ENCODE assay signal across 17 cellular contexts in genomic region chr13:42702726-42703125, GRCh38.
A peak's percentile ranks its signal among the peaks of the same experiment; 100 is the strongest.
DNase-seq lines count a peak whose midpoint lies in the region; ATAC-seq and TF ChIP-seq lines count a peak whose summit lies in the region.
"Had no signal": no experiment of that assay in that cellular context is flagged by ENCODE, and none has a peak within 500 bp of the region (broad histone marks: within the 10 kb centered on the region; RNA-seq: fewer than 3 reads in every experiment).

No MANE protein-coding gene starts in this region.

- H3K36me3 ChIP-seq in right atrium auricular region (no peaks in the 10 kb centered on the region), fibroblast of lung (ENCODE audit: control insufficient read depth, insufficient read depth, low read length) (no peaks in the 10 kb centered on the region), neural progenitor cell (no peaks in the 10 kb centered on the region)
- H3K36me3 ChIP-seq: BLaER1 treated with 17β-estradiol and CSF1 and Interleukin-3, amounts not matched to agents 10 nM and 100 nM had no signal

- no peaks in the 10 kb centered on the region for H3K9me3 Mint-ChIP-seq in neural progenitor cell
- no peaks in the 10 kb centered on the region for H3K9me3 Mint-ChIP-seq in activated naive CD8-positive, alpha-beta T cell treated with anti-CD3 and anti-CD28 coated beads for 36 hours
- H3K9me3 Mint-ChIP-seq in effector memory CD8-positive, alpha-beta T cell = no peaks in the 10 kb centered on the region

- DNase-seq in Right ventricle myocardium superior = peak; percentile 38
- DNase-seq in right atrium auricular region (ENCODE audit: low spot score) = no peak
- DNase-seq in fibroblast of lung (ENCODE audit: low read depth in 2 of 2) = peak; percentile 26 to 84
- DNase-seq in neural progenitor cell (ENCODE audit: low spot score) = no peak
- DNase-seq in activated CD8-positive, alpha-beta memory T cell treated with anti-CD3 and anti-CD28 coated beads, Interleukin-2, amount 50 U/mL, for 48 hours = no peak
- no peak for DNase-seq in activated naive CD8-positive, alpha-beta T cell treated with anti-CD3 and anti-CD28 coated beads for 36 hours
- DNase-seq in coronary artery (ENCODE audit: low spot score) = no peak
- no peak for DNase-seq in effector memory CD8-positive, alpha-beta T cell
- DNase-seq: CD8-positive, alpha-beta memory T cell; DMS79 treated with DMSO at 0.1 percent for 48 hours; HCEC 1CT; MM.1S; NCI-H187; NCI-H345; NCI-H748 treated with DMSO at 0.1 percent for 48 hours; OCI-M1 had no signal

- H3K27ac ChIP-seq in right atrium auricular region = peak overlapping the region in 1 of 2 donors; percentile 45
- no peak overlapping the region for H3K27ac ChIP-seq in fibroblast of lung (ENCODE audit: insufficient read depth, low read length)
- H3K27ac ChIP-seq in neural progenitor cell = no peak overlapping the region
- H3K27ac ChIP-seq in coronary artery = no peak overlapping the region
- H3K27ac ChIP-seq: BLaER1 treated with 17β-estradiol and CSF1 and Interleukin-3, amounts not matched to agents 10 nM and 100 nM had no signal

- H3K9me3 ChIP-seq in right atrium auricular region (no peaks in the 10 kb centered on the region), fibroblast of lung (ENCODE audit: control insufficient read depth, insufficient read depth, low read depth, low read length) (no peaks in the 10 kb centered on the region), neural progenitor cell (ENCODE audit: low read depth) (no peaks in the 10 kb centered on the region)
- H3K9me3 ChIP-seq: BLaER1 treated with 17β-estradiol and CSF1 and Interleukin-3, amounts not matched to agents 10 nM and 100 nM had no signal

- H3K4me1 ChIP-seq in right atrium auricular region (peaks cover 0 to 22% of the 10 kb centered on the region in 2 donors), fibroblast of lung (ENCODE audit: control insufficient read depth, extremely low read depth, insufficient read depth, low read length) (no peaks in the 10 kb centered on the region), neural progenitor cell (no peaks in the 10 kb centered on the region)

- intact Hi-C loops in Right ventricle myocardium superior (cut with DNase I) = no loop called here

- H3K27ac Mint-ChIP-seq in neural progenitor cell = no peak overlapping the region
- H3K27ac Mint-ChIP-seq in activated naive CD8-positive, alpha-beta T cell treated with anti-CD3 and anti-CD28 coated beads for 36 hours = no peak overlapping the region
- H3K27ac Mint-ChIP-seq in effector memory CD8-positive, alpha-beta T cell = no peak overlapping the region
- H3K27ac Mint-ChIP-seq: CD8-positive, alpha-beta memory T cell had no signal

- H3K4me2 ChIP-seq in fibroblast of lung (ENCODE audit: extremely low read depth, insufficient read depth, low read length) (no peak overlapping the region), neural progenitor cell (no peak overlapping the region)
- H3K4me2 ChIP-seq: BLaER1 treated with 17β-estradiol and CSF1 and Interleukin-3, amounts not matched to agents 10 nM and 100 nM had no signal

- H4K20me1 ChIP-seq in fibroblast of lung (ENCODE audit: control insufficient read depth, extremely low read depth, insufficient read depth, low read length) (no peaks in the 10 kb centered on the region), neural progenitor cell (ENCODE audit: low read depth) (no peaks in the 10 kb centered on the region)
- H4K20me1 ChIP-seq: BLaER1 treated with 17β-estradiol and CSF1 and Interleukin-3, amounts not matched to agents 10 nM and 100 nM had no signal

- TF ChIP-seq CTCF in right atrium auricular region (IDR thresholded peaks at IDR 0.05) (no peak), fibroblast of lung (conservative IDR thresholded peaks at IDR 0.05 in 1 of 2, IDR thresholded peaks at IDR 0.05 in 1 of 2; ENCODE audit: low read depth in 1 of 2, low read length in 2 of 2) (no peak), neural progenitor cell (IDR thresholded peaks at IDR 0.05) (no peak), coronary artery (IDR thresholded peaks at IDR 0.05) (no peak)

- no peaks in the 10 kb centered on the region for H3K36me3 Mint-ChIP-seq in neural progenitor cell
- no peaks in the 10 kb centered on the region for H3K36me3 Mint-ChIP-seq in activated naive CD8-positive, alpha-beta T cell treated with anti-CD3 and anti-CD28 coated beads for 36 hours
- no peaks in the 10 kb centered on the region for H3K36me3 Mint-ChIP-seq in effector memory CD8-positive, alpha-beta T cell (ENCODE audit: insufficient read depth)
- H3K36me3 Mint-ChIP-seq: CD8-positive, alpha-beta memory T cell had no signal

- no peaks in the 10 kb centered on the region for H3F3A ChIP-seq in neural progenitor cell (ENCODE audit: low read depth)

- H3K79me2 ChIP-seq in fibroblast of lung (ENCODE audit: control insufficient read depth, insufficient read depth, low read length) (no peaks in the 10 kb centered on the region), neural progenitor cell (ENCODE audit: low read depth) (no peaks in the 10 kb centered on the region)

- H3K9ac ChIP-seq in fibroblast of lung (ENCODE audit: insufficient read depth, low read length) (no peak overlapping the region), neural progenitor cell (no peak overlapping the region)
- H3K9ac ChIP-seq: BLaER1 treated with 17β-estradiol and CSF1 and Interleukin-3, amounts not matched to agents 10 nM and 100 nM had no signal

- peak; percentile 48 for ATAC-seq in Right ventricle myocardium superior (ENCODE audit: poor library complexity)
- no peak for ATAC-seq in effector memory CD8-positive, alpha-beta T cell (replicated peaks)

- H3K4me3 Mint-ChIP-seq in neural progenitor cell = no peak overlapping the region
- H3K4me3 Mint-ChIP-seq in activated naive CD8-positive, alpha-beta T cell treated with anti-CD3 and anti-CD28 coated beads for 36 hours = no peak overlapping the region
- H3K4me3 Mint-ChIP-seq in effector memory CD8-positive, alpha-beta T cell = no peak overlapping the region
- H3K4me3 Mint-ChIP-seq: CD8-positive, alpha-beta memory T cell had no signal

- H3K4me3 ChIP-seq in right atrium auricular region = no peak overlapping the region
- no peak overlapping the region for H3K4me3 ChIP-seq in fibroblast of lung (replicated peaks in 1 of 4; ENCODE audit: control extremely low read depth in 1 of 4, insufficient read depth in 1 of 4, low read depth in 3 of 4, low read length in 4 of 4)
- no peak overlapping the region for H3K4me3 ChIP-seq in neural progenitor cell
- no peak overlapping the region for H3K4me3 ChIP-seq in coronary artery
- H3K4me3 ChIP-seq: BLaER1 treated with 17β-estradiol and CSF1 and Interleukin-3, amounts not matched to agents 10 nM and 100 nM had no signal

- H2AFZ ChIP-seq in fibroblast of lung (ENCODE audit: low read length) = no peak overlapping the region
- peak overlapping the region; percentile 50 for H2AFZ ChIP-seq in neural progenitor cell (replicated peaks)

- H3K4me1 Mint-ChIP-seq in neural progenitor cell = no peaks in the 10 kb centered on the region
- H3K4me1 Mint-ChIP-seq in activated naive CD8-positive, alpha-beta T cell treated with anti-CD3 and anti-CD28 coated beads for 36 hours = no peaks in the 10 kb centered on the region
- H3K4me1 Mint-ChIP-seq in effector memory CD8-positive, alpha-beta T cell (ENCODE audit: low read depth in 2 of 2) = no peaks in the 10 kb centered on the region
- H3K4me1 Mint-ChIP-seq: CD8-positive, alpha-beta memory T cell had no signal

- H3K27me3 ChIP-seq in right atrium auricular region (no peaks in the 10 kb centered on the region), fibroblast of lung (ENCODE audit: control insufficient read depth, insufficient read depth, low read length) (no peaks in the 10 kb centered on the region), neural progenitor cell (no peaks in the 10 kb centered on the region)
- H3K27me3 ChIP-seq: BLaER1 treated with 17β-estradiol and CSF1 and Interleukin-3, amounts not matched to agents 10 nM and 100 nM had no signal

- H3K27me3 Mint-ChIP-seq in neural progenitor cell (ENCODE audit: insufficient read depth, low read depth) = peaks cover 3% of the 10 kb centered on the region
- peaks cover 19% of the 10 kb centered on the region for H3K27me3 Mint-ChIP-seq in activated naive CD8-positive, alpha-beta T cell treated with anti-CD3 and anti-CD28 coated beads for 36 hours
- H3K27me3 Mint-ChIP-seq in effector memory CD8-positive, alpha-beta T cell = peaks cover 33 to 34% of the 10 kb centered on the region in 2 donors

Comparison
In these comparisons a context has a peak if more than half of its experiments do, and no peak if none do; other contexts are left out.
1. DNase-seq: peak in Right ventricle myocardium superior (single experiment) and fibroblast of lung (2 of 2); none in right atrium auricular region (single experiment), neural progenitor cell (single experiment), activated CD8-positive, alpha-beta memory T cell treated with anti-CD3 and anti-CD28 coated beads, Interleukin-2, amount 50 U/mL, for 48 hours (single experiment), activated naive CD8-positive, alpha-beta T cell treated with anti-CD3 and anti-CD28 coated beads for 36 hours (single experiment), coronary artery (single experiment) and effector memory CD8-positive, alpha-beta T cell (0 of 3).